17 cellular contexts compared by ENCODE assay signal in genomic region chr6:82687855-82688254, GRCh38.
"Had no signal": no experiment of that assay in that cellular context is flagged by ENCODE, and none has a peak within 500 bp of the region (broad histone marks: within the 10 kb centered on the region; RNA-seq: fewer than 3 reads in every experiment).

No MANE protein-coding gene starts in this region.

- H3K27ac ChIP-seq: ascending aorta, dorsolateral prefrontal cortex, hepatocyte, lower lobe of right lung, pancreas, sigmoid colon, spleen, suprapubic skin had no signal

- H3K79me2 ChIP-seq: hepatocyte had no signal

- H3K27me3 Mint-ChIP-seq: activated naive CD8-positive, alpha-beta T cell treated with anti-CD3 and anti-CD28 coated beads, Interleukin-2, amount 50 U/mL, for 24 hours; stimulated activated naive CD8-positive, alpha-beta T cell treated with anti-CD3 and anti-CD28 coated beads, Interleukin-15, Interleukin-2, amounts not matched to agents 100 ng/mL and 50 ng/mL, for 24 hours had no signal

- H3K27ac Mint-ChIP-seq: activated naive CD8-positive, alpha-beta T cell treated with anti-CD3 and anti-CD28 coated beads, Interleukin-2, amount 50 U/mL, for 24 hours; activated T-helper 1 cell treated with anti-CD3 and anti-CD28 coated beads, Interleukin-12 subunit alpha, Interleukin-12 subunit beta, Interleukin-2, Interleukin-4 antibody, amounts not matched to agents 30 ng/mL and 10 ng/mL and 1 ng/mL, durations not matched to agents 14 hours and 24 hours and 36 hours; stimulated activated naive CD8-positive, alpha-beta T cell treated with anti-CD3 and anti-CD28 coated beads, Interleukin-15, Interleukin-2, amounts not matched to agents 100 ng/mL and 50 ng/mL, for 24 hours had no signal

- H2AFZ ChIP-seq: hepatocyte had no signal

- H3K4me3 ChIP-seq: ascending aorta, dorsolateral prefrontal cortex, hepatocyte, lower lobe of right lung, pancreas, sigmoid colon, spleen, suprapubic skin had no signal

- H3K27me3 ChIP-seq: ascending aorta, dorsolateral prefrontal cortex, hepatocyte, pancreas, sigmoid colon, spleen, suprapubic skin had no signal

- H3K4me1 ChIP-seq: ascending aorta, lower lobe of right lung, pancreas, sigmoid colon, spleen, suprapubic skin had no signal

- H3K4me1 Mint-ChIP-seq: activated naive CD8-positive, alpha-beta T cell treated with anti-CD3 and anti-CD28 coated beads, Interleukin-2, amount 50 U/mL, for 24 hours had no signal

- H3K4me2 ChIP-seq: hepatocyte had no signal

- H3K9me3 Mint-ChIP-seq: activated naive CD8-positive, alpha-beta T cell treated with anti-CD3 and anti-CD28 coated beads, Interleukin-2, amount 50 U/mL, for 24 hours; activated T-helper 1 cell treated with anti-CD3 and anti-CD28 coated beads, Interleukin-12 subunit alpha, Interleukin-12 subunit beta, Interleukin-2, Interleukin-4 antibody, amounts not matched to agents 30 ng/mL and 10 ng/mL and 1 ng/mL, durations not matched to agents 14 hours and 24 hours and 36 hours; stimulated activated naive CD8-positive, alpha-beta T cell treated with anti-CD3 and anti-CD28 coated beads, Interleukin-15, Interleukin-2, amounts not matched to agents 100 ng/mL and 50 ng/mL, for 24 hours had no signal

- H3K9me3 ChIP-seq: ascending aorta, lower lobe of right lung, pancreas, sigmoid colon, spleen, suprapubic skin had no signal

- H3K4me3 Mint-ChIP-seq: activated naive CD8-positive, alpha-beta T cell treated with anti-CD3 and anti-CD28 coated beads, Interleukin-2, amount 50 U/mL, for 24 hours; activated T-helper 1 cell treated with anti-CD3 and anti-CD28 coated beads, Interleukin-12 subunit alpha, Interleukin-12 subunit beta, Interleukin-2, Interleukin-4 antibody, amounts not matched to agents 30 ng/mL and 10 ng/mL and 1 ng/mL, durations not matched to agents 14 hours and 24 hours and 36 hours; stimulated activated naive CD8-positive, alpha-beta T cell treated with anti-CD3 and anti-CD28 coated beads, Interleukin-15, Interleukin-2, amounts not matched to agents 100 ng/mL and 50 ng/mL, for 24 hours had no signal

- H3K36me3 ChIP-seq: ascending aorta, lower lobe of right lung, pancreas, sigmoid colon, spleen, suprapubic skin had no signal

- DNase-seq: activated CD4-positive, alpha-beta T cell treated with anti-CD3 and anti-CD28 coated beads, Interleukin-2, amount 50 U/mL, for 1 hour; activated CD8-positive, alpha-beta memory T cell treated with anti-CD3 and anti-CD28 coated beads for 24 hours; activated naive CD8-positive, alpha-beta T cell treated with anti-CD3 and anti-CD28 coated beads, Interleukin-2, amount 50 U/mL, for 24 hours; dorsolateral prefrontal cortex; kidney glomerular epithelial cell; lower lobe of right lung; midbrain; sigmoid colon; spleen; T-helper 2 cell had no signal

- ATAC-seq: activated naive CD8-positive, alpha-beta T cell treated with anti-CD3 and anti-CD28 coated beads, Interleukin-2, amount 50 U/mL, for 24 hours; esophagus mucosa; lower lobe of right lung had no signal
